2 cellular contexts compared by ENCODE assay signal in the genomic region with DNA sequence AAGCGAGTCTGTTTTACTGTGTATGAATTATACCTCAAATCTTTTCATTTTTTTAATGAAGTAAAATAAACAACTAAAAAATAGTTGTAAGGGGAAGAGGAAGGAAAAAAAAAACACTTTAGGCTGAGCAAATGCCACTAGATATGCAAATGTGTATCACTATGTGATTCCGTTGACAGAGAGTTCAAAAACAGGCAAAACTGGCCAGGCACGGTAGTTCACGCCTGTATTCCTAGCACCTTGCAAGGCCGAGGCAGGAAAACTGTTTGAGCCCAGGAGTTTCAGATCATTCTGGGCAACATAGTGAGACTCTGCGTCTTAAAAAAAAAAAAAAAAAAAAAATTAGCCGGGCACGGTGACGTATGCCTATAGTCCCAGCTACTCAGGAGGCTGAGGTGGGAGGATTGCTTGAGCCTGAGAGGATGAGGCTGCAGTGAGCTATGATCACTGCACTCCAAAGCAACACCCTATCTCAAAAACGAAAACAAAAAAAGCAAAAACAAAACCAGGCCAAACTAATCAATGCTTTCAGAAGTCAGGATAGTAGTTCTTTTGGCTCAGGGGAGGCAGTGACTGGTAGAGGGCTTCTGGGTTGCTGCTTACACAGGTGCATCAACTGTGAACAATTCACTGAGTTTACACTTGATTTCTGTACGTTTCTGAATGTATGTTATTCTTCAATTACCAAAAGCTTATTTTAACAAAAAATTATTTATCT.
TF ChIP-seq lines count a peak whose summit lies in the region.

No MANE protein-coding gene starts in this region.

TF ChIP-seq in SK-N-SH, 30 proteins besides CTCF, POLR2A, EP300 and RAD21:
- TF ChIP-seq MXI1 (IDR thresholded peaks at IDR 0.05; ENCODE audit: low read depth, low read length) = no peak
- no peak for TF ChIP-seq TAF1 (IDR thresholded peaks at IDR 0.05; ENCODE audit: borderline replicate concordance, low read depth, low read length)
- TF ChIP-seq, protein P1, sequence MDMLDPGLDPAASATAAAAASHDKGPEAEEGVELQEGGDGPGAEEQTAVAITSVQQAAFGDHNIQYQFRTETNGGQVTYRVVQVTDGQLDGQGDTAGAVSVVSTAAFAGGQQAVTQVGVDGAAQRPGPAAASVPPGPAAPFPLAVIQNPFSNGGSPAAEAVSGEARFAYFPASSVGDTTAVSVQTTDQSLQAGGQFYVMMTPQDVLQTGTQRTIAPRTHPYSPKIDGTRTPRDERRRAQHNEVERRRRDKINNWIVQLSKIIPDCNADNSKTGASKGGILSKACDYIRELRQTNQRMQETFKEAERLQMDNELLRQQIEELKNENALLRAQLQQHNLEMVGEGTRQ (IDR thresholded peaks at IDR 0.05; ENCODE audit: borderline replicate concordance, low read depth, low read length) = no peak
- no peak for TF ChIP-seq EZH2phosphoT487 (IDR thresholded peaks at IDR 0.05; ENCODE audit: borderline replicate concordance, low read depth)
- no peak for TF ChIP-seq TCF12 (IDR thresholded peaks at IDR 0.05)

TF ChIP-seq in SK-N-SH treated with all-trans-retinoic acid at 6 μM for 48 hours, 23 proteins besides CTCF, POLR2A, EP300 and RAD21:
- TF ChIP-seq, protein P2, sequence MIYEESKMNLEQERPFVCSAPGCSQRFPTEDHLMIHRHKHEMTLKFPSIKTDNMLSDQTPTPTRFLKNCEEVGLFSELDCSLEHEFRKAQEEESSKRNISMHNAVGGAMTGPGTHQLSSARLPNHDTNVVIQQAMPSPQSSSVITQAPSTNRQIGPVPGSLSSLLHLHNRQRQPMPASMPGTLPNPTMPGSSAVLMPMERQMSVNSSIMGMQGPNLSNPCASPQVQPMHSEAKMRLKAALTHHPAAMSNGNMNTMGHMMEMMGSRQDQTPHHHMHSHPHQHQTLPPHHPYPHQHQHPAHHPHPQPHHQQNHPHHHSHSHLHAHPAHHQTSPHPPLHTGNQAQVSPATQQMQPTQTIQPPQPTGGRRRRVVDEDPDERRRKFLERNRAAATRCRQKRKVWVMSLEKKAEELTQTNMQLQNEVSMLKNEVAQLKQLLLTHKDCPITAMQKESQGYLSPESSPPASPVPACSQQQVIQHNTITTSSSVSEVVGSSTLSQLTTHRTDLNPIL (CRISPR knock-in tag; IDR thresholded peaks at IDR 0.05; ENCODE audit: low read depth) = no peak
- TF ChIP-seq ARNTL (CRISPR knock-in tag; IDR thresholded peaks at IDR 0.05; ENCODE audit: borderline replicate concordance, low read depth) = no peak
- no peak for TF ChIP-seq ZNF565 (CRISPR knock-in tag; conservative IDR thresholded peaks at IDR 0.05; ENCODE audit: low read depth)
- no peak for TF ChIP-seq RARB (CRISPR knock-in tag; IDR thresholded peaks at IDR 0.05)
- no peak for TF ChIP-seq SNAI2 (CRISPR knock-in tag; IDR thresholded peaks at IDR 0.05)
- no peak for TF ChIP-seq BACH2 (CRISPR knock-in tag; IDR thresholded peaks at IDR 0.05; ENCODE audit: borderline replicate concordance)
